In the genomic region with DNA sequence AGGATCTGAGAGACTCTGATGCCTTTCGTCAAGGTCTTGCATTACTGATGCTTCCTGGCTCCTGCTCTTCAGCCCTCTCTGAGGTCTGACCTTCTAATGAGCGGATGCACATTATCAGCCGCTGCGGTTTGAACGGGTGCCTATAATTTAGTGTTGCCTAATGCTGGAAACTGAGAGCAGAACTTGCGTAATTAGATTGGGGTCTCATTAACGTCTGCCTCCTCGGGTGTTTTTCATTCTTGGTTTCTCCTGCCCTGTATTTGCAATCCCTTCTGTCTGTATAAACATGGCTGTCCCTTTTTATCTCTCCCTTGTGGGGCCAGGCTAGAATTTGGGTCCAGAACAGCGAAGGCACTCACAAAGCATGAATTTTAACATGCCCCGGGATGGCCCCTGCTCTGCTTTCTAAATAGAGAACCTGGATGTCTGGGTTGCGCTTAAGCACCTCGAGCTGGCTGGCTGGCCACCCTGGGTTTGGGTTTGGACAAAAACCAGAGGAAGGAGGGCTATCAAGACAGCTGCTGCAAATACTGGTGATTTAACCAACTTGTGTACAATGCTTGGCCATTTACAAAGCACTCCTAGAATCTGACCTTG, we compare ENCODE assay signal across 12 cellular contexts.
A peak's percentile ranks its signal among the peaks of the same experiment; 100 is the strongest.
DNase-seq lines count a peak whose midpoint lies in the region; ATAC-seq, FAIRE-seq and TF ChIP-seq lines count a peak whose summit lies in the region.
"Had no signal": no experiment of that assay in that cellular context is flagged by ENCODE, and none has a peak within 500 bp of the region (broad histone marks: within the 10 kb centered on the region; RNA-seq: fewer than 3 reads in every experiment).

No MANE protein-coding gene starts in this region.

- DNase-seq in AG09309 (ENCODE audit: low read depth) = peak; percentile 66
- peak; percentile 57 for DNase-seq in NCI-H226
- DNase-seq in fibroblast of gingiva (ENCODE audit: low read depth) = peak; percentile 45
- DNase-seq in mucosa of descending colon = peak in 1 of 3 donors; percentile 43
- DNase-seq in H7 = no peak
- no peak for DNase-seq in OCI-M1 (lab: John Stamatoyannopoulos, UW)
- no peak for DNase-seq in stimulated activated naive CD8-positive, alpha-beta T cell treated with anti-CD3 and anti-CD28 coated beads, Interleukin-15, amount 100 ng/mL, for 72 hours
- DNase-seq in HTR-8/SVneo (ENCODE audit: insufficient read length, low spot score) = no peak
- DNase-seq: activated CD4-positive, alpha-beta memory T cell treated with anti-CD3 and anti-CD28 coated beads, Interleukin-2, amount 10 ng/mL, durations not matched to agents 7 days and 5 days; activated naive CD4-positive, alpha-beta T cell treated with anti-CD3 and anti-CD28 coated beads, Interleukin-2, amount 50 U/mL, for 16 hours; DMS53 had no signal

- no peaks in the 10 kb centered on the region for H3K27me3 Mint-ChIP-seq in stimulated activated naive CD8-positive, alpha-beta T cell treated with anti-CD3 and anti-CD28 coated beads, Interleukin-15, amount 100 ng/mL, for 72 hours

- H3K27ac Mint-ChIP-seq in stimulated activated naive CD8-positive, alpha-beta T cell treated with anti-CD3 and anti-CD28 coated beads, Interleukin-15, amount 100 ng/mL, for 72 hours = no peak overlapping the region
- H3K27ac Mint-ChIP-seq: activated CD4-positive, alpha-beta memory T cell treated with anti-CD3 and anti-CD28 coated beads, Interleukin-2, amount 10 ng/mL, durations not matched to agents 7 days and 5 days had no signal

- TF ChIP-seq CTCF in AG09309 (IDR thresholded peaks at IDR 0.05; ENCODE audit: control insufficient read depth, insufficient read depth, low read depth, low read length, missing control alignments) = no peak
- no peak for TF ChIP-seq CTCF in mucosa of descending colon (IDR thresholded peaks at IDR 0.05)

- H3K4me3 ChIP-seq in AG09309 (ENCODE audit: control insufficient read depth, low read depth, low read length) (no peak overlapping the region), mucosa of descending colon (no peak overlapping the region), H7 (ENCODE audit: insufficient read depth, low read depth, low read length) (no peak overlapping the region)

- H3K9me3 Mint-ChIP-seq in stimulated activated naive CD8-positive, alpha-beta T cell treated with anti-CD3 and anti-CD28 coated beads, Interleukin-15, amount 100 ng/mL, for 72 hours = peaks cover 7 to 8% of the 10 kb centered on the region in 2 donors

- H3K36me3 ChIP-seq in mucosa of descending colon (ENCODE audit: low read depth) (no peaks in the 10 kb centered on the region), H7 (replicated peaks; ENCODE audit: control insufficient read depth, insufficient read depth, low read length) (peaks cover 5% of the 10 kb centered on the region)

- intact Hi-C loops in mucosa of descending colon (cut with DNase I, micrococcal nuclease) = no loop called here

- H3K4me1 Mint-ChIP-seq in stimulated activated naive CD8-positive, alpha-beta T cell treated with anti-CD3 and anti-CD28 coated beads, Interleukin-15, amount 100 ng/mL, for 72 hours = no peaks in the 10 kb centered on the region
- H3K4me1 Mint-ChIP-seq: activated CD4-positive, alpha-beta memory T cell treated with anti-CD3 and anti-CD28 coated beads, Interleukin-2, amount 10 ng/mL, durations not matched to agents 7 days and 5 days had no signal

- peaks cover 6% of the 10 kb centered on the region for H3K9me3 ChIP-seq in mucosa of descending colon

- ATAC-seq in mucosa of descending colon = peak; percentile 46
- no peak for ATAC-seq in stimulated activated naive CD8-positive, alpha-beta T cell treated with anti-CD3 and anti-CD28 coated beads, Interleukin-15, amount 100 ng/mL, for 72 hours

- H3K4me1 ChIP-seq in mucosa of descending colon (ENCODE audit: low read depth) = no peaks in the 10 kb centered on the region

- no peaks in the 10 kb centered on the region for H3K27me3 ChIP-seq in H7 (ENCODE audit: control insufficient read depth, insufficient read depth, low read length)

- no peak for FAIRE-seq in HTR-8/SVneo (lab: Jason Lieb, UNC)
- FAIRE-seq: GM18507 had no signal

- no peak overlapping the region for H3K4me3 Mint-ChIP-seq in stimulated activated naive CD8-positive, alpha-beta T cell treated with anti-CD3 and anti-CD28 coated beads, Interleukin-15, amount 100 ng/mL, for 72 hours
- H3K4me3 Mint-ChIP-seq: activated CD4-positive, alpha-beta memory T cell treated with anti-CD3 and anti-CD28 coated beads, Interleukin-2, amount 10 ng/mL, durations not matched to agents 7 days and 5 days had no signal

Comparison
In these comparisons a context has a peak if more than half of its experiments do, and no peak if none do; other contexts are left out.
1. DNase-seq: peak in AG09309 (single experiment), NCI-H226 (single experiment) and fibroblast of gingiva (single experiment); none in H7 (single experiment), OCI-M1 (single experiment), stimulated activated naive CD8-positive, alpha-beta T cell treated with anti-CD3 and anti-CD28 coated beads, Interleukin-15, amount 100 ng/mL, for 72 hours (0 of 2) and HTR-8/SVneo (single experiment).